ENCODE assay signal across 19 cellular contexts in genomic region chr1:159919236-159919865, GRCh38. TPM values are rescaled to one million over a fixed set of nuclear protein-coding genes. Genes with fewer than 3 reads are reported as not detected.
DNase-seq lines count a peak whose midpoint lies in the region; ATAC-seq, FAIRE-seq and TF ChIP-seq lines count a peak whose summit lies in the region.
"Had no signal": no experiment of that assay in that cellular context is flagged by ENCODE, and none has a peak within 500 bp of the region (broad histone marks: within the 10 kb centered on the region; RNA-seq: fewer than 3 reads in every experiment).

No MANE protein-coding gene starts in this region.

- H3K36me3 Mint-ChIP-seq in CD4-positive, CD25-positive, alpha-beta regulatory T cell, result peaks cover 46% of the 10 kb centered on the region
- peaks cover 71% of the 10 kb centered on the region for H3K36me3 Mint-ChIP-seq in central memory CD8-positive, alpha-beta T cell (ENCODE audit: insufficient read depth)

- peaks cover 44% of the 10 kb centered on the region for H4K20me1 ChIP-seq in osteoblast (ENCODE audit: insufficient read depth, low read length)

- FAIRE-seq in GM12892 (lab: Jason Lieb, UNC), result no peak

- no peaks in the 10 kb centered on the region for H3K27me3 ChIP-seq in CD4-positive, CD25-positive, alpha-beta regulatory T cell (ENCODE audit: control insufficient read depth, insufficient read depth, low read length)
- no peaks in the 10 kb centered on the region for H3K27me3 ChIP-seq in osteoblast (ENCODE audit: insufficient read depth, low read length)
- H3K27me3 ChIP-seq: testis had no signal

- TF ChIP-seq POLR2A in GM12892 (IDR thresholded peaks at IDR 0.05; ENCODE audit: low read depth, low read length), result 0 out of 2 replicates have a peak, but pooled peaks have one; percentile 30

- DNase-seq in CD4-positive, CD25-positive, alpha-beta regulatory T cell, result no peak
- DNase-seq in GM12892 (ENCODE audit: insufficient read length), result no peak
- DNase-seq in central memory CD8-positive, alpha-beta T cell (ENCODE audit: low spot score in 2 of 2), result no peak
- DNase-seq in osteoblast (ENCODE audit: insufficient read length, low spot score, missing footprints), result peak; percentile 56
- no peak for DNase-seq in DMS 273 (lab: John Stamatoyannopoulos, UW; ENCODE audit: unreplicated experiment)
- DNase-seq in HK-2 (ENCODE audit: unreplicated experiment), result no peak
- no peak for DNase-seq in T-helper 9 cell
- DNase-seq: activated naive CD4-positive, alpha-beta T cell treated with anti-CD3 and anti-CD28 coated beads, Interleukin-2, amount 50 U/mL, for 16 hours; NCI-H1694 treated with DMSO at 0.1 percent for 48 hours; NCI-H510A; nephron progenitor cell; testis had no signal

- H3K27ac Mint-ChIP-seq in CD4-positive, CD25-positive, alpha-beta regulatory T cell, result peak overlapping the region; percentile 26 to 80 (median 67)
- peak overlapping the region; percentile 100 for H3K27ac Mint-ChIP-seq in central memory CD8-positive, alpha-beta T cell (ENCODE audit: low read depth)
- H3K27ac Mint-ChIP-seq: nephron progenitor cell had no signal

- TF ChIP-seq CTCF in osteoblast (IDR thresholded peaks at IDR 0.05; ENCODE audit: extremely low read depth, low read depth, low read length), result no peak

- H3K9me3 ChIP-seq in CD4-positive, CD25-positive, alpha-beta regulatory T cell (ENCODE audit: control insufficient read depth in 2 of 2, low read length in 2 of 2), result no peaks in the 10 kb centered on the region
- H3K9me3 ChIP-seq in osteoblast (ENCODE audit: low read depth, low read length), result no peaks in the 10 kb centered on the region
- H3K9me3 ChIP-seq: testis had no signal

- no peak overlapping the region for H3K4me2 ChIP-seq in osteoblast (ENCODE audit: insufficient read depth, low read length)

- no peak overlapping the region for H3K4me3 ChIP-seq in CD4-positive, CD25-positive, alpha-beta regulatory T cell (ENCODE audit: low read depth, low read length)
- H3K4me3 ChIP-seq in osteoblast (ENCODE audit: insufficient read depth, low read length), result no peak overlapping the region
- H3K4me3 ChIP-seq: testis had no signal

- H3K4me1 ChIP-seq in CD4-positive, CD25-positive, alpha-beta regulatory T cell (ENCODE audit: control insufficient read depth, insufficient read depth, low read length, poor library complexity, severe bottlenecking), result peaks cover 40% of the 10 kb centered on the region
- H3K4me1 ChIP-seq in osteoblast (ENCODE audit: insufficient read depth, low read length), result peaks cover 59% of the 10 kb centered on the region

- no peak for ATAC-seq in CD4-positive, CD25-positive, alpha-beta regulatory T cell (ENCODE audit: low read depth in 2 of 2)
- no peak for ATAC-seq in central memory CD8-positive, alpha-beta T cell (replicated peaks; ENCODE audit: extremely low read depth, poor library complexity, severe bottlenecking)
- ATAC-seq: left lobe of liver, SK-N-SH treated with all-trans-retinoic acid at 6 μM for 48 hours had no signal

- H3K4me1 Mint-ChIP-seq in CD4-positive, CD25-positive, alpha-beta regulatory T cell, result peaks cover 16 to 78% (median 39%) of the 10 kb centered on the region in 4 donors
- H3K4me1 Mint-ChIP-seq in central memory CD8-positive, alpha-beta T cell, result peaks cover 80% of the 10 kb centered on the region

- peaks cover 0 to 6% (median 0%) of the 10 kb centered on the region in 7 donors for H3K9me3 Mint-ChIP-seq in CD4-positive, CD25-positive, alpha-beta regulatory T cell
- no peaks in the 10 kb centered on the region for H3K9me3 Mint-ChIP-seq in central memory CD8-positive, alpha-beta T cell
- H3K9me3 Mint-ChIP-seq: nephron progenitor cell had no signal

- no peak overlapping the region for H2AFZ ChIP-seq in osteoblast (ENCODE audit: low read length)

- peaks cover 6% of the 10 kb centered on the region for H3K27me3 Mint-ChIP-seq in CD4-positive, CD25-positive, alpha-beta regulatory T cell
- H3K27me3 Mint-ChIP-seq in central memory CD8-positive, alpha-beta T cell, result no peaks in the 10 kb centered on the region

- H3K27ac ChIP-seq in CD4-positive, CD25-positive, alpha-beta regulatory T cell (ENCODE audit: insufficient read depth, low read length, poor library complexity, severe bottlenecking), result no peak overlapping the region
- H3K27ac ChIP-seq in osteoblast (ENCODE audit: low read depth, low read length), result no peak overlapping the region
- H3K27ac ChIP-seq: C4-2B, testis had no signal

- H3K79me2 ChIP-seq in osteoblast (ENCODE audit: insufficient read depth, low read length), result peaks cover 53% of the 10 kb centered on the region

- peaks cover 46% of the 10 kb centered on the region for H3K36me3 ChIP-seq in CD4-positive, CD25-positive, alpha-beta regulatory T cell (ENCODE audit: control insufficient read depth, insufficient read depth, low read length)
- peaks cover 30% of the 10 kb centered on the region for H3K36me3 ChIP-seq in osteoblast (ENCODE audit: insufficient read depth, low read length)

- H3K4me3 Mint-ChIP-seq in CD4-positive, CD25-positive, alpha-beta regulatory T cell, result peak overlapping the region in 2 of 4 donors; percentile 43 to 62
- H3K4me3 Mint-ChIP-seq in central memory CD8-positive, alpha-beta T cell, result no peak overlapping the region
- H3K4me3 Mint-ChIP-seq: nephron progenitor cell had no signal

RNA-seq across cellular contexts. Expression of gene TAGLN2, which starts 6.0 kb away (rescaled TPM):
- 503 TPM for total RNA-seq in CD4-positive, CD25-positive, alpha-beta regulatory T cell
- polyA plus RNA-seq in CD4-positive, CD25-positive, alpha-beta regulatory T cell, result 1,000 to 10,000 TPM in 2 of 4 donors, 100 to 1,000 TPM in 2; 723 to 1,055 (median 950) TPM
- 500 TPM for polyA plus RNA-seq in GM12892 (2012; ENCODE audit: missing spikeins)
- total RNA-seq in osteoblast, result 156 and 159 TPM in 2 replicates

RNA-seq across cellular contexts. Expression of gene CFAP45, which starts 19.4 kb away (rescaled TPM):
- 7.2 TPM for total RNA-seq in CD4-positive, CD25-positive, alpha-beta regulatory T cell
- under 1 TPM in 3 of 4 donors, not detected in 1; 0.40 to 0.52 (median 0.44) TPM for polyA plus RNA-seq in CD4-positive, CD25-positive, alpha-beta regulatory T cell
- 1.00 TPM for polyA plus RNA-seq in GM12892 (2012; ENCODE audit: missing spikeins)
- total RNA-seq in osteoblast, result 0.29 and 0.36 TPM in 2 replicates
- total RNA-seq: HT-29, left lobe of liver had no signal

RNA-seq across cellular contexts. Expression of gene IGSF9, which starts 26.1 kb away (rescaled TPM):
- total RNA-seq in CD4-positive, CD25-positive, alpha-beta regulatory T cell, result not detected
- polyA plus RNA-seq in CD4-positive, CD25-positive, alpha-beta regulatory T cell, result under 1 TPM in 1 of 4 donors, not detected in 3; 0.23 TPM
- polyA plus RNA-seq in GM12892 (2012; ENCODE audit: missing spikeins), result not detected
- under 0.01 TPM in 2 replicates for total RNA-seq in osteoblast
- total RNA-seq: OCI-LY7, renal cortical epithelial cell had no signal

RNA-seq across cellular contexts. Expression of gene SLAMF9, which starts 34.7 kb away (rescaled TPM):
- not detected for total RNA-seq in CD4-positive, CD25-positive, alpha-beta regulatory T cell
- polyA plus RNA-seq in CD4-positive, CD25-positive, alpha-beta regulatory T cell, result not detected
- polyA plus RNA-seq in GM12892 (2012; ENCODE audit: missing spikeins), result not detected
- total RNA-seq in osteoblast, result not detected in 2 replicates
- total RNA-seq: HT-29, M059J, OCI-LY7, renal cortical epithelial cell had no signal

RNA-seq across cellular contexts. Expression of gene VSIG8, which starts 56.9 kb away (rescaled TPM):
- not detected for total RNA-seq in CD4-positive, CD25-positive, alpha-beta regulatory T cell
- not detected for polyA plus RNA-seq in CD4-positive, CD25-positive, alpha-beta regulatory T cell
- not detected for polyA plus RNA-seq in GM12892 (2012; ENCODE audit: missing spikeins)
- not detected in 2 replicates for total RNA-seq in osteoblast
- total RNA-seq: left lobe of liver, M059J, OCI-LY7, renal cortical epithelial cell had no signal
